In the genomic region with DNA sequence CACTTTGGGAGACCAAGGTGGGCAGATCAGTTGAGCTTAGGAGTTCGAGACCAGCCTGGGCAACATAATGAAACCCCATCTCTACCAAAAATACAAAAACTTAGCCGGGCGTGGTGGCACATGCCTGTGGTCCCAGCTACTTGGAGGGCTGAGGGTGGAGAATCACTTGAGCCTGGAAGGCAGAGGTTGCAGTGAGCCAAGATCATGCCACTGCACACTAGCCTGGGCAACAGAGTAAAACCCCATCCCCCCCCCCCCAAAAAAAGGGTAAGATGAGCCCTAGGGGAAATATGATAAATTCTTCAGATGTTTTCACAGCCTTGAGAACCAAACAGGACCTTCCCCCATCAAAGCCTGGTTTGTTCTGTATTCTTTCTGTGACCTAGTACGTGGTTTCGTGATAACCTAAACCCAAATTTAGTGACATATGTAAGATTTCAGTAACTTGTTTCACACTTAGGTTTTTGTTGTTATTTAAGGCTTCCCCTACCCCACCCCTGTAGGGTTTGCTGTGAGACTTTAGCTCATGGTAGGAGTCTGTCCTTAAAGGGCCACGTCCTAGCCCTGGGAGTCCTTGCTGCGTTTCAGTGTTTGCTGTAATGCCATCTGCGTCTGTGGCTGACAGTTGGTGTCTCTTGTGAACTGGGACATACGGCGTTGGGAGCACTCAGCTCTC, we compare ENCODE assay signal across 1 cellular context.
TF ChIP-seq lines count a peak whose summit lies in the region.

No MANE protein-coding gene starts in this region.

TF ChIP-seq in GM12878, 131 proteins besides CTCF, POLR2A, EP300 and RAD21 (continued from another document):
- TF ChIP-seq KAT2A (conservative IDR thresholded peaks at IDR 0.05; ENCODE audit: control insufficient read depth, low read depth, low read length) (no peak), HDAC6 (IDR thresholded peaks at IDR 0.05; ENCODE audit: unreplicated experiment) (no peak), RAD51 (IDR thresholded peaks at IDR 0.05) (no peak), SIX5 (IDR thresholded peaks at IDR 0.05; ENCODE audit: low read depth, low read length, severe bottlenecking) (no peak), MTA3 (IDR thresholded peaks at IDR 0.05; ENCODE audit: borderline replicate concordance, low read length) (peak; percentile 91; the same call in 1 of the 2 replicates), SKIL (IDR thresholded peaks at IDR 0.05; ENCODE audit: low read depth, poor library complexity, severe bottlenecking) (peak; percentile 96), CBFB (IDR thresholded peaks at IDR 0.05; ENCODE audit: low read depth) (peak; percentile 53), LARP7 (IDR thresholded peaks at IDR 0.05) (no peak), ESRRA (IDR thresholded peaks at IDR 0.05; ENCODE audit: low read length) (no peak), EGR1 (IDR thresholded peaks at IDR 0.05; ENCODE audit: borderline replicate concordance in 1 of 2, low read depth in 2 of 2, low read length in 2 of 2) (no peak), GABPA (IDR thresholded peaks at IDR 0.05; ENCODE audit: low read depth) (0 out of 2 replicates have a peak, but pooled peaks have one; percentile 26), CHD2 (IDR thresholded peaks at IDR 0.05; ENCODE audit: borderline replicate concordance, low read depth, low read length) (peak; percentile 80; the same call in 1 of the 2 replicates), ZNF384 (IDR thresholded peaks at IDR 0.05; ENCODE audit: borderline replicate concordance, low read depth, low read length) (no peak; the same call in 1 of the 2 replicates), MYC (IDR thresholded peaks at IDR 0.05; ENCODE audit: insufficient read depth, insufficient read length, insufficient replicate concordance, low read length, severe bottlenecking) (no peak), CHD1 (IDR thresholded peaks at IDR 0.05; ENCODE audit: low read depth, low read length) (no peak), SMAD1 (IDR thresholded peaks at IDR 0.05; ENCODE audit: low read depth, partially characterized antibody) (no peak), SPI1 (IDR thresholded peaks at IDR 0.05; ENCODE audit: borderline replicate concordance, insufficient read depth, low read depth, low read length) (no peak), CREB1 (IDR thresholded peaks at IDR 0.05; ENCODE audit: low read depth) (peak; percentile 90)
- TF ChIP-seq, protein P1, sequence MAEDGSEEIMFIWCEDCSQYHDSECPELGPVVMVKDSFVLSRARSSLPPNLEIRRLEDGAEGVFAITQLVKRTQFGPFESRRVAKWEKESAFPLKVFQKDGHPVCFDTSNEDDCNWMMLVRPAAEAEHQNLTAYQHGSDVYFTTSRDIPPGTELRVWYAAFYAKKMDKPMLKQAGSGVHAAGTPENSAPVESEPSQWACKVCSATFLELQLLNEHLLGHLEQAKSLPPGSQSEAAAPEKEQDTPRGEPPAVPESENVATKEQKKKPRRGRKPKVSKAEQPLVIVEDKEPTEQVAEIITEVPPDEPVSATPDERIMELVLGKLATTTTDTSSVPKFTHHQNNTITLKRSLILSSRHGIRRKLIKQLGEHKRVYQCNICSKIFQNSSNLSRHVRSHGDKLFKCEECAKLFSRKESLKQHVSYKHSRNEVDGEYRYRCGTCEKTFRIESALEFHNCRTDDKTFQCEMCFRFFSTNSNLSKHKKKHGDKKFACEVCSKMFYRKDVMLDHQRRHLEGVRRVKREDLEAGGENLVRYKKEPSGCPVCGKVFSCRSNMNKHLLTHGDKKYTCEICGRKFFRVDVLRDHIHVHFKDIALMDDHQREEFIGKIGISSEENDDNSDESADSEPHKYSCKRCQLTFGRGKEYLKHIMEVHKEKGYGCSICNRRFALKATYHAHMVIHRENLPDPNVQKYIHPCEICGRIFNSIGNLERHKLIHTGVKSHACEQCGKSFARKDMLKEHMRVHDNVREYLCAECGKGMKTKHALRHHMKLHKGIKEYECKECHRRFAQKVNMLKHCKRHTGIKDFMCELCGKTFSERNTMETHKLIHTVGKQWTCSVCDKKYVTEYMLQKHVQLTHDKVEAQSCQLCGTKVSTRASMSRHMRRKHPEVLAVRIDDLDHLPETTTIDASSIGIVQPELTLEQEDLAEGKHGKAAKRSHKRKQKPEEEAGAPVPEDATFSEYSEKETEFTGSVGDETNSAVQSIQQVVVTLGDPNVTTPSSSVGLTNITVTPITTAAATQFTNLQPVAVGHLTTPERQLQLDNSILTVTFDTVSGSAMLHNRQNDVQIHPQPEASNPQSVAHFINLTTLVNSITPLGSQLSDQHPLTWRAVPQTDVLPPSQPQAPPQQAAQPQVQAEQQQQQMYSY (CRISPR knock-in tag; IDR thresholded peaks at IDR 0.05), result no peak
- TF ChIP-seq, protein P2, sequence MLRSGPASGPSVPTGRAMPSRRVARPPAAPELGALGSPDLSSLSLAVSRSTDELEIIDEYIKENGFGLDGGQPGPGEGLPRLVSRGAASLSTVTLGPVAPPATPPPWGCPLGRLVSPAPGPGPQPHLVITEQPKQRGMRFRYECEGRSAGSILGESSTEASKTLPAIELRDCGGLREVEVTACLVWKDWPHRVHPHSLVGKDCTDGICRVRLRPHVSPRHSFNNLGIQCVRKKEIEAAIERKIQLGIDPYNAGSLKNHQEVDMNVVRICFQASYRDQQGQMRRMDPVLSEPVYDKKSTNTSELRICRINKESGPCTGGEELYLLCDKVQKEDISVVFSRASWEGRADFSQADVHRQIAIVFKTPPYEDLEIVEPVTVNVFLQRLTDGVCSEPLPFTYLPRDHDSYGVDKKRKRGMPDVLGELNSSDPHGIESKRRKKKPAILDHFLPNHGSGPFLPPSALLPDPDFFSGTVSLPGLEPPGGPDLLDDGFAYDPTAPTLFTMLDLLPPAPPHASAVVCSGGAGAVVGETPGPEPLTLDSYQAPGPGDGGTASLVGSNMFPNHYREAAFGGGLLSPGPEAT (IDR thresholded peaks at IDR 0.05; ENCODE audit: low read depth), result no peak
- TF ChIP-seq, protein P3, sequence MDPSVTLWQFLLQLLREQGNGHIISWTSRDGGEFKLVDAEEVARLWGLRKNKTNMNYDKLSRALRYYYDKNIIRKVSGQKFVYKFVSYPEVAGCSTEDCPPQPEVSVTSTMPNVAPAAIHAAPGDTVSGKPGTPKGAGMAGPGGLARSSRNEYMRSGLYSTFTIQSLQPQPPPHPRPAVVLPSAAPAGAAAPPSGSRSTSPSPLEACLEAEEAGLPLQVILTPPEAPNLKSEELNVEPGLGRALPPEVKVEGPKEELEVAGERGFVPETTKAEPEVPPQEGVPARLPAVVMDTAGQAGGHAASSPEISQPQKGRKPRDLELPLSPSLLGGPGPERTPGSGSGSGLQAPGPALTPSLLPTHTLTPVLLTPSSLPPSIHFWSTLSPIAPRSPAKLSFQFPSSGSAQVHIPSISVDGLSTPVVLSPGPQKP (IDR thresholded peaks at IDR 0.05; ENCODE audit: low read depth, low read length), result no peak
- TF ChIP-seq, protein P4, sequence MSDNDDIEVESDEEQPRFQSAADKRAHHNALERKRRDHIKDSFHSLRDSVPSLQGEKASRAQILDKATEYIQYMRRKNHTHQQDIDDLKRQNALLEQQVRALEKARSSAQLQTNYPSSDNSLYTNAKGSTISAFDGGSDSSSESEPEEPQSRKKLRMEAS (IDR thresholded peaks at IDR 0.05; ENCODE audit: low read depth, low read length), result no peak
